8 cellular contexts compared by ENCODE assay signal in the genomic region with DNA sequence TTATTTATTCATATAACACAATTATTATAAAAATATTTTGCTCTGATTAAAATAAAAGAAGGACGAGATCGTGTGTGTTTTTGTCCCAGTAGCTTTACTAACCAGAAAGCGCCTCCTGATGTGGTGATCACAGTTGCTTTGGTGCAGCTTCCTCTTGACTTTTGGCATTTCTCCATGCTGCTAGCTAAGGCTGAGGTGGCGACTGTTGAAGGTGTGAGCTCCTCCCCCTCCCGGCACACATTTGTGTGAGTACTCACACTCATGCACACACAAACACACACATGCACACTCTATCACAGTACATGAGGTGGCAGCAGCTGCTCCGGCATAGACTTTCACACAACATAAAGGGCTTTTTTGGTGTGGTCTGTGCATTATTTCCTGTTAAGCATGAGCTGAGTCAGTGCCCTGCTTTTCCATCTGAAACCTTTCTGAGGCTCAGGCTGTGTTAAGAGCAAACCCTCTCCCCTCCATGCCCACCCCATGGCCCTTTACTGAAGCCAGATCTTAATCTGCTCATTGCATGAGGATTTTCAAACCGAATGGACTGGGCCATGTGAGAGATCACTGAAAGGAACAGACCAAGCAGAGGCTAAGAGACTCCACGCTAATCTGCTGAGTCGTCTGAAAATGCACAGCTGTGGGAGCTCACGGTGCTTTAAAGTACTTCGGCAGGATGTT. TPM values are rescaled to one million over a fixed set of nuclear protein-coding genes. Genes with fewer than 3 reads are reported as not detected.
A peak's percentile ranks its signal among the peaks of the same experiment; 100 is the strongest.
DNase-seq lines count a peak whose midpoint lies in the region; ATAC-seq and TF ChIP-seq lines count a peak whose summit lies in the region.
"Not testable (repeated sequence)": the region's sequence is repeated elsewhere in the genome, so short reads cannot be mapped to it uniquely, and the experiment has no call there.
"Had no signal": no experiment of that assay in that cellular context is flagged by ENCODE, and none has a peak within 500 bp of the region (broad histone marks: within the 10 kb centered on the region; RNA-seq: fewer than 3 reads in every experiment).

No MANE protein-coding gene starts in this region.

- H3K36me3 Mint-ChIP-seq in activated T-cell treated with anti-CD3 and anti-CD28 coated beads, Interleukin-2, amount 50 U/mL, for 72 hours (ENCODE audit: insufficient read depth in 2 of 2), result not testable (repeated sequence)

- peak; percentile 55 for ATAC-seq in GM19025 (IDR thresholded peaks at IDR 0.05; ENCODE audit: low read depth, unreplicated experiment)
- peak; percentile 77 for ATAC-seq in HG02610 (IDR thresholded peaks at IDR 0.05; ENCODE audit: unreplicated experiment)
- peak; percentile 54 for ATAC-seq in HG03469 (IDR thresholded peaks at IDR 0.05; ENCODE audit: unreplicated experiment)
- peak; percentile 97 to 98 for ATAC-seq in activated T-cell treated with anti-CD3 and anti-CD28 coated beads, Interleukin-2, amount 50 U/mL, for 72 hours (replicated peaks in 1 of 2)
- peak; percentile 48 for ATAC-seq in gastroesophageal sphincter

- not testable (repeated sequence) for H3K9me3 Mint-ChIP-seq in activated T-cell treated with anti-CD3 and anti-CD28 coated beads, Interleukin-2, amount 50 U/mL, for 72 hours

- not testable (repeated sequence) for TF ChIP-seq POLR2A in gastroesophageal sphincter (IDR thresholded peaks at IDR 0.05)

- not testable (repeated sequence) for H3K9me3 ChIP-seq in gastroesophageal sphincter; smooth muscle cell (replicated peaks; ENCODE audit: low read depth)

- not testable (repeated sequence) for H3K4me1 Mint-ChIP-seq in activated T-cell treated with anti-CD3 and anti-CD28 coated beads, Interleukin-2, amount 50 U/mL, for 72 hours (ENCODE audit: low read depth)

- peak in 3 of 5 experiments; percentile 10 to 88 (median 79) for DNase-seq in T-helper 2 cell
- peak; percentile 54 to 57 for DNase-seq in activated T-cell treated with anti-CD3 and anti-CD28 coated beads, Interleukin-2, amount 50 U/mL, for 72 hours
- DNase-seq in smooth muscle cell (lab: John Stamatoyannopoulos, UW; ENCODE audit: unreplicated experiment), result not testable (repeated sequence)

- not testable (repeated sequence) for TF ChIP-seq EP300 in gastroesophageal sphincter (IDR thresholded peaks at IDR 0.05)

- not testable (repeated sequence) for TF ChIP-seq CTCF in gastroesophageal sphincter (IDR thresholded peaks at IDR 0.05); smooth muscle cell (IDR thresholded peaks at IDR 0.05; ENCODE audit: borderline replicate concordance, insufficient read depth, poor library complexity, severe bottlenecking)

- H3K27ac ChIP-seq in gastroesophageal sphincter, result peak overlapping the region in 1 of 4 donors; percentile 41
- H3K27ac ChIP-seq in smooth muscle cell (ENCODE audit: low read depth), result not testable (repeated sequence)

- peak overlapping the region; percentile 49 for H3K4me2 ChIP-seq in smooth muscle cell

- H3K4me3 ChIP-seq in gastroesophageal sphincter, smooth muscle cell: not testable (repeated sequence)

- 18 to 29% methylated on average over 5 of the region's 11 CpGs for WGBS in gastroesophageal sphincter (ENCODE audit: low coverage in 1 of 2), 2 donors
- 30% methylated on average over 11 of the region's 11 CpGs for WGBS in smooth muscle cell (ENCODE audit: low lambda C conversion rate)

- not testable (repeated sequence) for H3K4me1 ChIP-seq in gastroesophageal sphincter; smooth muscle cell (ENCODE audit: low read depth)

- not testable (repeated sequence) for H3K27me3 Mint-ChIP-seq in activated T-cell treated with anti-CD3 and anti-CD28 coated beads, Interleukin-2, amount 50 U/mL, for 72 hours (ENCODE audit: low read depth)

- H3F3A ChIP-seq in smooth muscle cell (ENCODE audit: low read depth), result not testable (repeated sequence)

- peak overlapping the region; percentile 67 to 68 for H3K4me3 Mint-ChIP-seq in activated T-cell treated with anti-CD3 and anti-CD28 coated beads, Interleukin-2, amount 50 U/mL, for 72 hours

- H3K27me3 ChIP-seq in gastroesophageal sphincter; smooth muscle cell (ENCODE audit: low read depth): not testable (repeated sequence)

- H3K36me3 ChIP-seq in gastroesophageal sphincter; smooth muscle cell (ENCODE audit: low read depth): not testable (repeated sequence)

- not testable (repeated sequence) for H3K27ac Mint-ChIP-seq in activated T-cell treated with anti-CD3 and anti-CD28 coated beads, Interleukin-2, amount 50 U/mL, for 72 hours

- H4K20me1 ChIP-seq in smooth muscle cell (ENCODE audit: low read depth), result not testable (repeated sequence)

- H3K79me2 ChIP-seq in smooth muscle cell (ENCODE audit: low read depth), result not testable (repeated sequence)

- not testable (repeated sequence) for H2AFZ ChIP-seq in smooth muscle cell (ENCODE audit: low read depth)

- H3K9ac ChIP-seq in smooth muscle cell (ENCODE audit: low read depth), result not testable (repeated sequence)

RNA-seq across cellular contexts. Expression of a gene that starts 53.3 kb away (rescaled TPM):
- under 1 TPM in 1 of 2 donors, not detected in 1; 0.12 TPM for total RNA-seq in activated T-cell treated with anti-CD3 and anti-CD28 coated beads, Interleukin-2, amount 50 U/mL, for 72 hours
- total RNA-seq in gastroesophageal sphincter (under 1 TPM in 1 of 4 donors, not detected in 3; 0.50 TPM), smooth muscle cell (not detected in 2 replicates)
- polyA plus RNA-seq in smooth muscle cell, result not detected in 2 replicates
- polyA plus RNA-seq: IgD-negative memory B cell had no signal
